In genomic region chr11:79615425-79615824, GRCh38 we compare ENCODE assay signal across 21 cellular contexts.
DNase-seq lines count a peak whose midpoint lies in the region; ATAC-seq, FAIRE-seq and TF ChIP-seq lines count a peak whose summit lies in the region.
"Had no signal": no experiment of that assay in that cellular context is flagged by ENCODE, and none has a peak within 500 bp of the region (broad histone marks: within the 10 kb centered on the region; RNA-seq: fewer than 3 reads in every experiment).

No MANE protein-coding gene starts in this region.

- POLR2A ChIA-PET in HepG2 (lab: Yijun Ruan, JAX): no interaction called here

- no peak for ATAC-seq in HepG2
- ATAC-seq in right lobe of liver: no peak
- ATAC-seq: A549; CD8-positive, alpha-beta T cell had no signal

- H3K9me3 Mint-ChIP-seq in HFFc6: no peaks in the 10 kb centered on the region
- H3K9me3 Mint-ChIP-seq: CD4-positive, alpha-beta T cell; CD8-positive, alpha-beta T cell had no signal

- no peak overlapping the region for H3K4me3 Mint-ChIP-seq in HFFc6
- H3K4me3 Mint-ChIP-seq: B cell; CD4-positive, alpha-beta T cell; CD8-positive, alpha-beta T cell had no signal

- no peaks in the 10 kb centered on the region for H3K36me3 ChIP-seq in HepG2 (replicated peaks in 1 of 2; ENCODE audit: control insufficient read depth in 1 of 2, insufficient read depth in 2 of 2, low read length in 2 of 2)
- H3K36me3 ChIP-seq in right lobe of liver: no peaks in the 10 kb centered on the region
- no peaks in the 10 kb centered on the region for H3K36me3 ChIP-seq in hepatocyte (replicated peaks; ENCODE audit: insufficient read depth, low read depth)
- H3K36me3 ChIP-seq: BLaER1 treated with 17β-estradiol and CSF1 and Interleukin-3, amounts not matched to agents 10 nM and 100 nM had no signal

- H3K4me1 ChIP-seq in HepG2 (ENCODE audit: insufficient read depth, low read length) (no peaks in the 10 kb centered on the region), right lobe of liver (no peaks in the 10 kb centered on the region), hepatocyte (ENCODE audit: insufficient read depth) (no peaks in the 10 kb centered on the region)
- H3K4me1 ChIP-seq: A549; BLaER1 treated with 17β-estradiol and CSF1 and Interleukin-3, amounts not matched to agents 10 nM and 100 nM had no signal

- H3K4me3 ChIP-seq in HepG2 (replicated peaks in 1 of 3; ENCODE audit: insufficient read depth in 1 of 3, low read depth in 2 of 3, low read length in 3 of 3) (no peak overlapping the region), right lobe of liver (no peak overlapping the region), hepatocyte (no peak overlapping the region)
- H3K4me3 ChIP-seq: A549; BLaER1 treated with 17β-estradiol and CSF1 and Interleukin-3, amounts not matched to agents 10 nM and 100 nM had no signal

- no TSS peak for BruUV-seq in HepG2 (replicated peaks; lab: Mats Ljungman, UMichigan)

- no peak overlapping the region for H3K27ac Mint-ChIP-seq in HFFc6
- H3K27ac Mint-ChIP-seq: B cell; CD4-positive, alpha-beta T cell; CD8-positive, alpha-beta T cell had no signal

- TF ChIP-seq POLR2A in HepG2 (IDR thresholded peaks at IDR 0.05; ENCODE audit: insufficient read depth in 1 of 2, low read depth in 2 of 2, low read length in 2 of 2) (no peak), right lobe of liver (IDR thresholded peaks at IDR 0.05) (no peak)

- no peaks in the 10 kb centered on the region for H3K9me2 ChIP-seq in hepatocyte (replicated peaks; ENCODE audit: insufficient read depth)

- H3K27me3 ChIP-seq in HepG2 (ENCODE audit: control insufficient read depth in 1 of 2, insufficient read depth in 2 of 2, low read length in 2 of 2) (no peaks in the 10 kb centered on the region), right lobe of liver (no peaks in the 10 kb centered on the region), hepatocyte (no peaks in the 10 kb centered on the region)
- H3K27me3 ChIP-seq: BLaER1 treated with 17β-estradiol and CSF1 and Interleukin-3, amounts not matched to agents 10 nM and 100 nM had no signal

- TF ChIP-seq EP300 in HepG2 (IDR thresholded peaks at IDR 0.05; ENCODE audit: low read depth in 2 of 2, low read length in 2 of 2) (no peak), HepG2 (CRISPR knock-in tag; IDR thresholded peaks at IDR 0.05; ENCODE audit: borderline replicate concordance) (no peak)

- no peaks in the 10 kb centered on the region for H3K9me3 ChIP-seq in HepG2 (ENCODE audit: low read length)
- H3K9me3 ChIP-seq in right lobe of liver: no peaks in the 10 kb centered on the region
- H3K9me3 ChIP-seq in hepatocyte (ENCODE audit: low read depth): no peaks in the 10 kb centered on the region
- H3K9me3 ChIP-seq: A549; BLaER1 treated with 17β-estradiol and CSF1 and Interleukin-3, amounts not matched to agents 10 nM and 100 nM; Caco-2 had no signal

- intact Hi-C loops in HepG2 (cut with micrococcal nuclease; ENCODE audit: unreplicated experiment): no loop called here
- intact Hi-C loops in right lobe of liver (cut with DNase I): no loop called here

- H3K79me2 ChIP-seq in HepG2 (ENCODE audit: insufficient read depth, low read length): no peaks in the 10 kb centered on the region
- no peaks in the 10 kb centered on the region for H3K79me2 ChIP-seq in hepatocyte

- H3K9ac ChIP-seq in HepG2 (ENCODE audit: insufficient read depth, low read depth, low read length): no peak overlapping the region
- H3K9ac ChIP-seq: BLaER1 treated with 17β-estradiol and CSF1 and Interleukin-3, amounts not matched to agents 10 nM and 100 nM had no signal

- H3K4me1 Mint-ChIP-seq in HFFc6 (ENCODE audit: low read depth): peaks cover 5% of the 10 kb centered on the region
- H3K4me1 Mint-ChIP-seq: B cell had no signal

- in situ Hi-C loops in HepG2 (cut with HindIII; ENCODE audit: extremely low pct_ligation_motif_present, low pct_unique_long_range_greater_than_20kb): no loop called here

- H3K27ac ChIP-seq in HepG2 (ENCODE audit: extremely low read length, insufficient read depth, low read length) (no peak overlapping the region), right lobe of liver (no peak overlapping the region), hepatocyte (peak overlapping the region; percentile 70)
- H3K27ac ChIP-seq: 22Rv1; A549; BLaER1 treated with 17β-estradiol and CSF1 and Interleukin-3, amounts not matched to agents 10 nM and 100 nM; C4-2B had no signal

- TF ChIP-seq CTCF in HepG2 (CRISPR knock-in tag; IDR thresholded peaks at IDR 0.05) (no peak), right lobe of liver (IDR thresholded peaks at IDR 0.05) (no peak), hepatocyte (IDR thresholded peaks at IDR 0.05; ENCODE audit: poor library complexity) (no peak), HFFc6 (IDR thresholded peaks at IDR 0.05) (no peak)

- H3K27me3 Mint-ChIP-seq in HFFc6 (ENCODE audit: insufficient read depth): peaks cover 17% of the 10 kb centered on the region
- H3K27me3 Mint-ChIP-seq: CD4-positive, alpha-beta T cell had no signal

- no peaks in the 10 kb centered on the region for H4K20me1 ChIP-seq in HepG2 (ENCODE audit: insufficient read depth, low read length)
- H4K20me1 ChIP-seq in hepatocyte (ENCODE audit: insufficient read depth, poor library complexity, severe bottlenecking): no peaks in the 10 kb centered on the region
- H4K20me1 ChIP-seq: BLaER1 treated with 17β-estradiol and CSF1 and Interleukin-3, amounts not matched to agents 10 nM and 100 nM had no signal

- no peaks in the 10 kb centered on the region for H3K36me3 Mint-ChIP-seq in HFFc6 (ENCODE audit: low read depth)
- H3K36me3 Mint-ChIP-seq: CD8-positive, alpha-beta T cell had no signal

- H3K4me2 ChIP-seq in HepG2 (ENCODE audit: low read depth, low read length) (no peak overlapping the region), hepatocyte (no peak overlapping the region)
- H3K4me2 ChIP-seq: A549; BLaER1 treated with 17β-estradiol and CSF1 and Interleukin-3, amounts not matched to agents 10 nM and 100 nM had no signal

- no peak for TF ChIP-seq RAD21 in HepG2 (CRISPR knock-in tag; IDR thresholded peaks at IDR 0.05)

- no peak overlapping the region for H2AFZ ChIP-seq in HepG2 (ENCODE audit: low read length)
- H2AFZ ChIP-seq in hepatocyte: no peak overlapping the region

- WGBS in HepG2 (ENCODE audit: low lambda C conversion rate): 0% methylated on average over 5 of the region's 5 CpGs
- WGBS in right lobe of liver (ENCODE audit: insufficient coverage, low coverage, low lambda C conversion rate, missing lambda C conversion rate): 51% methylated on average over 5 of the region's 5 CpGs
- 89% methylated on average over 5 of the region's 5 CpGs for WGBS in hepatocyte (ENCODE audit: low lambda C conversion rate, missing lambda C conversion rate)

- DNase-seq in HepG2 (ENCODE audit: low spot score): no peak
- DNase-seq in right lobe of liver: no peak
- no peak for DNase-seq in hepatocyte (ENCODE audit: low spot score)
- no peak for DNase-seq in SW480 (ENCODE audit: low spot score)
- DNase-seq in HFFc6: no peak
- DNase-seq: AML-193; Caco-2; Calu3; CD4-positive, alpha-beta T cell; CD8-positive, alpha-beta T cell; DMS79 treated with DMSO at 0.1 percent for 48 hours; GF-D8 had no signal

- no peak for FAIRE-seq in HepG2 (lab: Jason Lieb, UNC)
- FAIRE-seq: A549, D721Med, G401.6, GM12891, GM19239 had no signal

- CTCF ChIA-PET in HepG2 (lab: Yijun Ruan, JAX; ENCODE audit: low intra/inter-chr PET ratio, low total read pairs): no interaction called here

TF ChIP-seq in HepG2, 621 proteins besides CTCF, POLR2A, EP300 and RAD21:
- TF ChIP-seq ATF7 (IDR thresholded peaks at IDR 0.05) (peak; percentile 92), ATF7 (CRISPR knock-in tag; IDR thresholded peaks at IDR 0.05) (no peak), HHEX (CRISPR knock-in tag; IDR thresholded peaks at IDR 0.05) (no peak), CREB1 (IDR thresholded peaks at IDR 0.05) (peak; percentile 94), CREB1 (CRISPR knock-in tag; IDR thresholded peaks at IDR 0.05) (no peak), ZNF225 (CRISPR knock-in tag; IDR thresholded peaks at IDR 0.05) (no peak), SRSF1 (optimal IDR thresholded peaks at IDR 0.05; ENCODE audit: low read depth, low read length) (no peak)
TF ChIP-seq in HepG2: peak in this region for 2.
